7 cellular contexts compared by ENCODE assay signal in the genomic region with DNA sequence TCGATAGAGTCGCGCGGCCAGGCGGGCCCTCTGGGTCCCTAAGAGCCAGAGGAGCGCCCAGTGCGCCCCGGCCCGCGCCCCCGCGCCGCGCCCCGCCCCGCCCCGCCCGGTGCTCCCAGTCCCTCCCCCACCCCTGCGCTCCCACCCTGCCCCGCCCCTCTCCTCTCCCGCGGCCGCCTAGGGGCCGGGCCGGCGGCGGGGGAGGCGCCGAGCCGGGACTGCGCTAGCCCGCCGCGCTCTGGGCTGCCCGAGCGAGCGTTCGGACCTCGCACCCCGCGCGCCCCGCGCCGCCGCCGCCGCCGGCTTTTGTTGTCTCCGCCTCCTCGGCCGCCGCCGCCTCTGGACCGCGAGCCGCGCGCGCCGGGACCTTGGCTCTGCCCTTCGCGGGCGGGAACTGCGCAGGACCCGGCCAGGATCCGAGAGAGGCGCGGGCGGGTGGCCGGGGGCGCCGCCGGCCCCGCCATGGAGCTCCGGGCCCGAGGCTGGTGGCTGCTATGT. TPM values are rescaled to one million over a fixed set of nuclear protein-coding genes. Genes with fewer than 3 reads are reported as not detected.
DNase-seq lines count a peak whose midpoint lies in the region; ATAC-seq and TF ChIP-seq lines count a peak whose summit lies in the region.

A gene with protein sequence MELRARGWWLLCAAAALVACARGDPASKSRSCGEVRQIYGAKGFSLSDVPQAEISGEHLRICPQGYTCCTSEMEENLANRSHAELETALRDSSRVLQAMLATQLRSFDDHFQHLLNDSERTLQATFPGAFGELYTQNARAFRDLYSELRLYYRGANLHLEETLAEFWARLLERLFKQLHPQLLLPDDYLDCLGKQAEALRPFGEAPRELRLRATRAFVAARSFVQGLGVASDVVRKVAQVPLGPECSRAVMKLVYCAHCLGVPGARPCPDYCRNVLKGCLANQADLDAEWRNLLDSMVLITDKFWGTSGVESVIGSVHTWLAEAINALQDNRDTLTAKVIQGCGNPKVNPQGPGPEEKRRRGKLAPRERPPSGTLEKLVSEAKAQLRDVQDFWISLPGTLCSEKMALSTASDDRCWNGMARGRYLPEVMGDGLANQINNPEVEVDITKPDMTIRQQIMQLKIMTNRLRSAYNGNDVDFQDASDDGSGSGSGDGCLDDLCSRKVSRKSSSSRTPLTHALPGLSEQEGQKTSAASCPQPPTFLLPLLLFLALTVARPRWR (plus strand): TSS at position 207 of the 498 bp plus-strand sequence. CDS start 256 bp downstream, at position 463.

- H3K27ac ChIP-seq in mesendoderm (ENCODE audit: low read depth, low read length) = peak within 1 kb of the TSS; percentile 40
- peak within 1 kb of the TSS; percentile 66 for H3K27ac ChIP-seq in stomach smooth muscle (ENCODE audit: low read length)

- no peaks in the 10 kb centered on the region for H3K79me1 ChIP-seq in mesendoderm (ENCODE audit: low read length)

- no peaks in the 10 kb centered on the region for H3K36me3 ChIP-seq in mesendoderm (ENCODE audit: control insufficient read depth, insufficient read depth, low read length)
- no peaks in the 10 kb centered on the region for H3K36me3 ChIP-seq in stomach smooth muscle (ENCODE audit: control insufficient read depth in 2 of 2, insufficient read depth in 2 of 2, low read length in 2 of 2)

- H3K27ac Mint-ChIP-seq in endothelial cell (ENCODE audit: unreplicated experiment) = no peak within 1 kb of the TSS

- no peak within 1 kb of the TSS for H4K5ac ChIP-seq in mesendoderm (ENCODE audit: low read length)

- H3K36me3 Mint-ChIP-seq in endothelial cell (ENCODE audit: low read depth, unreplicated experiment) = no peaks in the 10 kb centered on the region

- H3K4me2 ChIP-seq in mesendoderm (ENCODE audit: low read length) = peak within 1 kb of the TSS; percentile 91

- H3K79me2 ChIP-seq in mesendoderm (ENCODE audit: control insufficient read depth, insufficient read depth, low read length) = no peaks in the 10 kb centered on the region

- H3K9ac ChIP-seq in mesendoderm (ENCODE audit: low read length) (peak within 1 kb of the TSS; percentile 81), stomach smooth muscle (ENCODE audit: low read length in 2 of 2) (peak within 1 kb of the TSS; percentile 59 to 68)

- peak within 1 kb of the TSS; percentile 88 for H3K4me3 Mint-ChIP-seq in endothelial cell (ENCODE audit: unreplicated experiment)

- H3K27me3 ChIP-seq in mesendoderm (ENCODE audit: insufficient read depth, low read length, poor library complexity) (peaks cover 4% of the 10 kb centered on the region), stomach smooth muscle (ENCODE audit: control insufficient read depth in 1 of 2, insufficient read depth in 2 of 2, low read length in 2 of 2) (peaks cover 0 to 4% of the 10 kb centered on the region in 2 donors)

- H3K4me1 ChIP-seq in mesendoderm (ENCODE audit: control insufficient read depth, low read depth, low read length) (peaks cover 1% of the 10 kb centered on the region), stomach smooth muscle (ENCODE audit: control insufficient read depth, insufficient read depth, low read length) (peaks cover 41% of the 10 kb centered on the region)

- H2BK15ac ChIP-seq in mesendoderm (replicated peaks; ENCODE audit: low read depth) = no peak within 1 kb of the TSS

- no peak within 1 kb of the TSS for H2BK5ac ChIP-seq in mesendoderm (ENCODE audit: low read length)

- H3K18ac ChIP-seq in mesendoderm (ENCODE audit: low read length) = peak within 1 kb of the TSS; percentile 75

- no peaks in the 10 kb centered on the region for H3K9me3 Mint-ChIP-seq in endothelial cell (ENCODE audit: unreplicated experiment)

- peak within 1 kb of the TSS; percentile 60 for H3K4me3 ChIP-seq in mesendoderm (ENCODE audit: low read length)
- peak within 1 kb of the TSS; percentile 66 to 77 for H3K4me3 ChIP-seq in stomach smooth muscle (ENCODE audit: low read length in 2 of 2)

- peak within 1 kb of the TSS; percentile 90 for H3K56ac ChIP-seq in mesendoderm (ENCODE audit: low read length)

- peaks cover 15% of the 10 kb centered on the region for H3K27me3 Mint-ChIP-seq in endothelial cell (ENCODE audit: unreplicated experiment)

- peak; percentile 47 for ATAC-seq in GM21737 (IDR thresholded peaks at IDR 0.05; ENCODE audit: unreplicated experiment)

- peak; percentile 98 for DNase-seq in GM03348 (ENCODE audit: low spot score)
- DNase-seq in NCI-H1105 (lab: John Stamatoyannopoulos, UW) = peak; percentile 58
- peak; percentile 53 to 61 for DNase-seq in activated CD4-positive, alpha-beta T cell treated with anti-CD3 and anti-CD28 coated beads, Interleukin-2, amount 50 U/mL, for 48 hours
- DNase-seq in endothelial cell (ENCODE audit: low spot score) = peak; percentile 51
- peak; percentile 78 for DNase-seq in mesendoderm

- no peak within 1 kb of the TSS for H3K4ac ChIP-seq in mesendoderm (ENCODE audit: low read depth, low read length)

- no peak within 1 kb of the TSS for H2AK5ac ChIP-seq in mesendoderm (ENCODE audit: low read length)

- no peak for TF ChIP-seq CTCF in endothelial cell (IDR thresholded peaks at IDR 0.05; ENCODE audit: unreplicated experiment)

- H4K8ac ChIP-seq in mesendoderm (ENCODE audit: low read depth, low read length) = no peak within 1 kb of the TSS

- H3K9me3 ChIP-seq in stomach smooth muscle (ENCODE audit: control insufficient read depth in 2 of 2, low read length in 2 of 2) = no peaks in the 10 kb centered on the region

- peaks cover 5% of the 10 kb centered on the region for H3K4me1 Mint-ChIP-seq in endothelial cell (ENCODE audit: unreplicated experiment)

- no peak within 1 kb of the TSS for H2BK120ac ChIP-seq in mesendoderm (ENCODE audit: low read depth, low read length)

- WGBS in mesendoderm (ENCODE audit: extremely low coverage, insufficient coverage, low lambda C conversion rate) = no CpG with 5 or more reads among the region's 77 CpGs

- H3K23ac ChIP-seq in mesendoderm (ENCODE audit: low read length) = peak within 1 kb of the TSS; percentile 29

RNA-seq across cellular contexts. Expression of the gene that starts here (rescaled TPM):
- total RNA-seq in endothelial cell (ENCODE audit: unreplicated experiment) = 4.5 TPM
- polyA plus RNA-seq in mesendoderm (2013, experiment 1 of 2) = 13.5 TPM
- 14.4 TPM for polyA plus RNA-seq in mesendoderm (2013, experiment 2 of 2)

Comparison
In these comparisons a context has a peak if more than half of its experiments do, and no peak if none do; other contexts are left out.
1. Peak in every context shown above with its lines: DNase-seq, ATAC-seq, H3K4me3 ChIP-seq and H3K27ac ChIP-seq.